ENCODE assay signal across 22 cellular contexts in genomic region chr14:37563189-37563588, GRCh38. TPM values are rescaled to one million over a fixed set of nuclear protein-coding genes. Genes with fewer than 3 reads are reported as not detected.
"Had no signal": no experiment of that assay in that cellular context is flagged by ENCODE, and none has a peak within 500 bp of the region (broad histone marks: within the 10 kb centered on the region; RNA-seq: fewer than 3 reads in every experiment).

No MANE protein-coding gene starts in this region.

- H3K4me1 Mint-ChIP-seq: natural killer cell had no signal

- H3K4me3 ChIP-seq: esophagus squamous epithelium, gastroesophageal sphincter, stomach, thoracic aorta had no signal

- H3K36me3 Mint-ChIP-seq: natural killer cell had no signal

- H3K4me1 ChIP-seq: gastroesophageal sphincter, stomach had no signal

- H3K9me3 Mint-ChIP-seq: dendritic cell treated with granulocyte-macrophage colony-stimulating factor and Interleukin-4, amounts not matched to agents 40 ng/mL and 50 ng/mL, for 4 days; natural killer cell; neural crest cell had no signal

- H3K4me3 Mint-ChIP-seq: dendritic cell treated with granulocyte-macrophage colony-stimulating factor and Interleukin-4, amounts not matched to agents 40 ng/mL and 50 ng/mL, for 4 days; natural killer cell; neural crest cell had no signal

- H3K27me3 Mint-ChIP-seq: dendritic cell treated with granulocyte-macrophage colony-stimulating factor and Interleukin-4, amounts not matched to agents 40 ng/mL and 50 ng/mL, for 4 days had no signal

- DNase-seq: esophagus squamous epithelium; foreskin fibroblast; kidney glomerular epithelial cell; mammary epithelial cell; natural killer cell; posterior cingulate gyrus; right cardiac atrium; small intestine; stimulated activated CD4-positive, alpha-beta T cell treated with anti-CD3 and anti-CD28 coated beads, Interleukin-12 subunit alpha, Interleukin-12 subunit beta, amount 100 ng/mL, for 4 hours; stimulated activated naive CD4-positive, alpha-beta T cell; stomach; substantia nigra; trophoblast cell had no signal

- H3K9me3 ChIP-seq: esophagus squamous epithelium, gastroesophageal sphincter, stomach, thoracic aorta had no signal

- H3K27ac Mint-ChIP-seq: dendritic cell treated with granulocyte-macrophage colony-stimulating factor and Interleukin-4, amounts not matched to agents 40 ng/mL and 50 ng/mL, for 4 days; natural killer cell had no signal

- H3K27me3 ChIP-seq: esophagus squamous epithelium, gastroesophageal sphincter, stomach had no signal

- H3K36me3 ChIP-seq: esophagus squamous epithelium, gastroesophageal sphincter, stomach, thoracic aorta had no signal

- H3K27ac ChIP-seq: esophagus squamous epithelium, gastroesophageal sphincter, stomach, thoracic aorta had no signal

- ATAC-seq: gastroesophageal sphincter, left lobe of liver, natural killer cell, right cardiac atrium had no signal

RNA-seq across cellular contexts. Expression of gene FOXA1, which starts 31.9 kb away (rescaled TPM):
- total RNA-seq: mesenteric fat pad, natural killer cell, neural crest cell, osteocyte, right cardiac atrium, thoracic aorta had no signal

RNA-seq across cellular contexts. Expression of gene TTC6, which starts 32.2 kb away (rescaled TPM):
- total RNA-seq: epithelial cell of proximal tubule, mammary epithelial cell, mesenteric fat pad, myocyte, natural killer cell, osteocyte, right cardiac atrium had no signal
